ENCODE assay signal across 8 cellular contexts in genomic region chr3:53348118-53348517, GRCh38. TPM values are rescaled to one million over a fixed set of nuclear protein-coding genes. Genes with fewer than 3 reads are reported as not detected.
DNase-seq lines count a peak whose midpoint lies in the region; ATAC-seq and TF ChIP-seq lines count a peak whose summit lies in the region.
"Not testable (repeated sequence)": the region's sequence is repeated elsewhere in the genome, so short reads cannot be mapped to it uniquely, and the experiment has no call there.

No MANE protein-coding gene starts in this region.

- intact Hi-C loops in CD8-positive, alpha-beta T cell (cut with DNase I, micrococcal nuclease): loop anchor here (5.0 to 10.0 kb wide), 3 partner anchors 303 to 893 kb away; partner anchors contain the start of genes NISCH (in 1 of the 2), SELENOK (in 1 of the 2), SFMBT1 (in 1 of the 2) and TNNC1 (in 1 of the 2)
- intact Hi-C loops in MCF 10A (cut with micrococcal nuclease): not testable (repeated sequence)

- not testable (repeated sequence) for H3K9me3 Mint-ChIP-seq in CD8-positive, alpha-beta T cell; activated CD4-positive, alpha-beta T cell treated with anti-CD3 and anti-CD28 coated beads, Interleukin-2, amount 10 ng/mL, durations not matched to agents 7 days and 5 days; MCF 10A (ENCODE audit: unreplicated experiment); progenitor cell of endocrine pancreas (ENCODE audit: low read depth)

- H3K9me3 ChIP-seq in CD8-positive, alpha-beta T cell (ENCODE audit: low read length); lung (ENCODE audit: control insufficient read depth in 2 of 2, insufficient read depth in 1 of 2, low read length in 1 of 2); tibial nerve: not testable (repeated sequence)

- ATAC-seq in CD8-positive, alpha-beta T cell; lung (ENCODE audit: insufficient read depth, low FRiP score): not testable (repeated sequence)

- H3K27ac Mint-ChIP-seq in CD8-positive, alpha-beta T cell: peak overlapping the region; percentile 98
- H3K27ac Mint-ChIP-seq in activated CD4-positive, alpha-beta T cell treated with anti-CD3 and anti-CD28 coated beads, Interleukin-2, amount 10 ng/mL, durations not matched to agents 7 days and 5 days: peak overlapping the region; percentile 100
- H3K27ac Mint-ChIP-seq in MCF 10A (ENCODE audit: low read depth, unreplicated experiment) (peak overlapping the region; percentile 99), progenitor cell of endocrine pancreas (peak overlapping the region; percentile 99)

- peak overlapping the region; percentile 99 for H3K4me3 ChIP-seq in CD8-positive, alpha-beta T cell (ENCODE audit: low read depth, low read length)
- peak overlapping the region; percentile 87 for H3K4me3 ChIP-seq in LNCaP clone FGC (ENCODE audit: low read depth, low read length)
- H3K4me3 ChIP-seq in fibroblast of pulmonary artery (replicated peaks; ENCODE audit: low read depth, low read length): peak overlapping the region; percentile 97
- not testable (repeated sequence) for H3K4me3 ChIP-seq in lung
- H3K4me3 ChIP-seq in tibial nerve: peak overlapping the region; percentile 61 to 96 (median 92)

- BruUV-seq in MCF 10A (replicated peaks; lab: Mats Ljungman, UMichigan): not testable (repeated sequence)

- H3K4me1 Mint-ChIP-seq in CD8-positive, alpha-beta T cell (ENCODE audit: low read depth): peaks cover 33% of the 10 kb centered on the region
- H3K4me1 Mint-ChIP-seq in activated CD4-positive, alpha-beta T cell treated with anti-CD3 and anti-CD28 coated beads, Interleukin-2, amount 10 ng/mL, durations not matched to agents 7 days and 5 days: peaks cover 38% of the 10 kb centered on the region
- not testable (repeated sequence) for H3K4me1 Mint-ChIP-seq in MCF 10A (ENCODE audit: insufficient read depth, unreplicated experiment)
- peaks cover 21% of the 10 kb centered on the region for H3K4me1 Mint-ChIP-seq in progenitor cell of endocrine pancreas (ENCODE audit: low read depth)

- not testable (repeated sequence) for TF ChIP-seq CTCF in CD8-positive, alpha-beta T cell (IDR thresholded peaks at IDR 0.05); LNCaP clone FGC (IDR thresholded peaks at IDR 0.05; ENCODE audit: control insufficient read depth, extremely low read depth, insufficient read depth); MCF 10A (IDR thresholded peaks at IDR 0.05; ENCODE audit: unreplicated experiment); fibroblast of pulmonary artery (IDR thresholded peaks at IDR 0.05; ENCODE audit: low read length, missing control alignments); lung (IDR thresholded peaks at IDR 0.05; ENCODE audit: control extremely low read depth, extremely low read depth); progenitor cell of endocrine pancreas (IDR thresholded peaks at IDR 0.05; ENCODE audit: unreplicated experiment); tibial nerve (IDR thresholded peaks at IDR 0.05)

- not testable (repeated sequence) for H3K27me3 ChIP-seq in CD8-positive, alpha-beta T cell (ENCODE audit: insufficient read depth, low read length); lung (ENCODE audit: control insufficient read depth, insufficient read depth); tibial nerve

- CTCF ChIA-PET in CD8-positive, alpha-beta T cell (lab: Charles Lee): interaction anchor here (1.7 kb wide), 1 partner anchor 234 kb away, joined by 3 read pairs; no protein-coding TSS in a partner anchor
- CTCF ChIA-PET in activated CD4-positive, alpha-beta T cell treated with anti-CD3 and anti-CD28 coated beads, Interleukin-2, amount 10 ng/mL, durations not matched to agents 7 days and 5 days (lab: Charles Lee): interaction anchor here (1.4 to 1.8 kb wide), 3 partner anchors 35 to 238 kb away, joined by 4 to 5 read pairs (median 4); no protein-coding TSS in a partner anchor
- CTCF ChIA-PET in MCF 10A (lab: Yijun Ruan, JAX): interaction anchor here (0.6 to 0.9 kb wide), 7 partner anchors 9 to 544 kb away, joined by 3 to 4 read pairs (median 3); no protein-coding TSS in a partner anchor

- H3K27ac ChIP-seq in CD8-positive, alpha-beta T cell (ENCODE audit: low read depth, low read length): peak overlapping the region; percentile 95
- H3K27ac ChIP-seq in lung (ENCODE audit: low read depth in 1 of 2, low read length in 1 of 2) (peak overlapping the region; percentile 81 to 93), tibial nerve (peak overlapping the region; percentile 94 to 97 (median 96))

- not testable (repeated sequence) for H3K36me3 ChIP-seq in CD8-positive, alpha-beta T cell (ENCODE audit: insufficient read depth, low read length); lung (ENCODE audit: control insufficient read depth in 2 of 2, insufficient read depth in 2 of 2, low read length in 2 of 2)
- peaks cover 0 to 14% (median 0%) of the 10 kb centered on the region in 3 donors for H3K36me3 ChIP-seq in tibial nerve

- peaks cover 24% of the 10 kb centered on the region for H3K4me1 ChIP-seq in CD8-positive, alpha-beta T cell (ENCODE audit: insufficient read depth, low read length)
- not testable (repeated sequence) for H3K4me1 ChIP-seq in lung (ENCODE audit: control insufficient read depth in 2 of 2, insufficient read depth in 2 of 2, low read length in 2 of 2)
- peaks cover 0 to 41% (median 13%) of the 10 kb centered on the region in 4 donors for H3K4me1 ChIP-seq in tibial nerve

- WGBS in lung, 2 donors: 81 to 84% methylated on average over 19 of the region's 19 CpGs
- 86 to 87% methylated on average over 19 of the region's 19 CpGs for WGBS in tibial nerve, 2 donors

- peaks cover 20% of the 10 kb centered on the region for H3K36me3 Mint-ChIP-seq in CD8-positive, alpha-beta T cell
- H3K36me3 Mint-ChIP-seq in activated CD4-positive, alpha-beta T cell treated with anti-CD3 and anti-CD28 coated beads, Interleukin-2, amount 10 ng/mL, durations not matched to agents 7 days and 5 days (ENCODE audit: low read depth): peaks cover 12% of the 10 kb centered on the region
- H3K36me3 Mint-ChIP-seq in MCF 10A (ENCODE audit: insufficient read depth, unreplicated experiment): peaks cover 18% of the 10 kb centered on the region
- not testable (repeated sequence) for H3K36me3 Mint-ChIP-seq in progenitor cell of endocrine pancreas (ENCODE audit: insufficient read depth)

- DNase-seq in CD8-positive, alpha-beta T cell; LNCaP clone FGC (ENCODE audit: low read depth); activated CD4-positive, alpha-beta T cell treated with anti-CD3 and anti-CD28 coated beads, Interleukin-2, amount 10 ng/mL, durations not matched to agents 7 days and 5 days; MCF 10A (ENCODE audit: unreplicated experiment); fibroblast of pulmonary artery (ENCODE audit: low read depth); lung (ENCODE audit: low spot score); progenitor cell of endocrine pancreas (ENCODE audit: low spot score, unreplicated experiment); tibial nerve (ENCODE audit: low spot score in 2 of 2): not testable (repeated sequence)

- not testable (repeated sequence) for TF ChIP-seq EP300 in tibial nerve (IDR thresholded peaks at IDR 0.05)

- TF ChIP-seq POLR2A in tibial nerve (IDR thresholded peaks at IDR 0.05): not testable (repeated sequence)

- H3K4me3 Mint-ChIP-seq in CD8-positive, alpha-beta T cell: peak overlapping the region; percentile 99
- H3K4me3 Mint-ChIP-seq in activated CD4-positive, alpha-beta T cell treated with anti-CD3 and anti-CD28 coated beads, Interleukin-2, amount 10 ng/mL, durations not matched to agents 7 days and 5 days: peak overlapping the region; percentile 99
- H3K4me3 Mint-ChIP-seq in MCF 10A (ENCODE audit: unreplicated experiment): peak overlapping the region; percentile 99
- peak overlapping the region; percentile 99 for H3K4me3 Mint-ChIP-seq in progenitor cell of endocrine pancreas (ENCODE audit: low read depth)

- POLR2A ChIA-PET in CD8-positive, alpha-beta T cell (lab: Charles Lee): interaction anchor here (1.2 to 2.5 kb wide), 10 partner anchors 8 to 544 kb away, joined by 3 to 13 read pairs (median 5); partner anchors contain the start of genes SELENOK and TKT
- POLR2A ChIA-PET in activated CD4-positive, alpha-beta T cell treated with anti-CD3 and anti-CD28 coated beads, Interleukin-2, amount 10 ng/mL, durations not matched to agents 7 days and 5 days (lab: Charles Lee): interaction anchor here (0.6 to 0.7 kb wide), 2 partner anchors 46 to 156 kb away, joined by 3 to 6 read pairs; no protein-coding TSS in a partner anchor
- POLR2A ChIA-PET in MCF 10A (lab: Yijun Ruan, JAX): interaction anchor here (0.6 to 3.7 kb wide), 27 partner anchors 8 to 1849 kb away, joined by 3 to 36 read pairs (median 3); partner anchors contain the start of genes DCAF1, PRKCD, RFT1 and SELENOK

- H3K27me3 Mint-ChIP-seq in CD8-positive, alpha-beta T cell (ENCODE audit: low read depth); activated CD4-positive, alpha-beta T cell treated with anti-CD3 and anti-CD28 coated beads, Interleukin-2, amount 10 ng/mL, durations not matched to agents 7 days and 5 days; MCF 10A (ENCODE audit: insufficient read depth, unreplicated experiment); progenitor cell of endocrine pancreas: not testable (repeated sequence)

RNA-seq across cellular contexts. Expression of gene DCP1A, which starts 0.8 kb away (rescaled TPM):
- total RNA-seq in CD8-positive, alpha-beta T cell: 10 to 100 TPM; 71.8 to 80.4 TPM
- 10 to 100 TPM; 27.6 to 30.4 TPM for total RNA-seq in activated CD4-positive, alpha-beta T cell treated with anti-CD3 and anti-CD28 coated beads, Interleukin-2, amount 10 ng/mL, durations not matched to agents 7 days and 5 days
- total RNA-seq in MCF 10A (2022): 22.1 and 23.6 TPM in 2 replicates
- total RNA-seq in lung: 10 to 100 TPM; 19.8 to 29.3 TPM
- polyA plus RNA-seq in lung: 10 to 100 TPM in 1 of 2 donors, 1 to 10 TPM in 1; 5.9 to 10.1 TPM
- total RNA-seq in progenitor cell of endocrine pancreas: 33.8 and 38.3 TPM in 2 replicates
- total RNA-seq in tibial nerve: 10 to 100 TPM; 20.3 to 23.4 (median 22.5) TPM
